Comparison of ENCODE assay signal across 1 cellular context in genomic region chr15:67501836-67502461, GRCh38.
TF ChIP-seq lines count a peak whose summit lies in the region.

No MANE protein-coding gene starts in this region.

TF ChIP-seq in WTC11, 78 proteins besides CTCF, POLR2A, EP300 and RAD21 (continued from another document):
- no peak for TF ChIP-seq CDX4 (CRISPR knock-in tag; IDR thresholded peaks at IDR 0.05; ENCODE audit: borderline replicate concordance)
- TF ChIP-seq CBFB (CRISPR knock-in tag; IDR thresholded peaks at IDR 0.05; ENCODE audit: low read depth) = no peak
- TF ChIP-seq, protein P1, sequence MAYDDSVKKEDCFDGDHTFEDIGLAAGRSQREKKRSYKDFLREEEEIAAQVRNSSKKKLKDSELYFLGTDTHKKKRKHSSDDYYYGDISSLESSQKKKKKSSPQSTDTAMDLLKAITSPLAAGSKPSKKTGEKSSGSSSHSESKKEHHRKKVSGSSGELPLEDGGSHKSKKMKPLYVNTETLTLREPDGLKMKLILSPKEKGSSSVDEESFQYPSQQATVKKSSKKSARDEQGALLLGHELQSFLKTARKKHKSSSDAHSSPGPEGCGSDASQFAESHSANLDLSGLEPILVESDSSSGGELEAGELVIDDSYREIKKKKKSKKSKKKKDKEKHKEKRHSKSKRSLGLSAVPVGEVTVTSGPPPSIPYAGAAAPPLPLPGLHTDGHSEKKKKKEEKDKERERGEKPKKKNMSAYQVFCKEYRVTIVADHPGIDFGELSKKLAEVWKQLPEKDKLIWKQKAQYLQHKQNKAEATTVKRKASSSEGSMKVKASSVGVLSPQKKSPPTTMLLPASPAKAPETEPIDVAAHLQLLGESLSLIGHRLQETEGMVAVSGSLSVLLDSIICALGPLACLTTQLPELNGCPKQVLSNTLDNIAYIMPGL (CRISPR knock-in tag; IDR thresholded peaks at IDR 0.05) = no peak
- TF ChIP-seq, protein P2, sequence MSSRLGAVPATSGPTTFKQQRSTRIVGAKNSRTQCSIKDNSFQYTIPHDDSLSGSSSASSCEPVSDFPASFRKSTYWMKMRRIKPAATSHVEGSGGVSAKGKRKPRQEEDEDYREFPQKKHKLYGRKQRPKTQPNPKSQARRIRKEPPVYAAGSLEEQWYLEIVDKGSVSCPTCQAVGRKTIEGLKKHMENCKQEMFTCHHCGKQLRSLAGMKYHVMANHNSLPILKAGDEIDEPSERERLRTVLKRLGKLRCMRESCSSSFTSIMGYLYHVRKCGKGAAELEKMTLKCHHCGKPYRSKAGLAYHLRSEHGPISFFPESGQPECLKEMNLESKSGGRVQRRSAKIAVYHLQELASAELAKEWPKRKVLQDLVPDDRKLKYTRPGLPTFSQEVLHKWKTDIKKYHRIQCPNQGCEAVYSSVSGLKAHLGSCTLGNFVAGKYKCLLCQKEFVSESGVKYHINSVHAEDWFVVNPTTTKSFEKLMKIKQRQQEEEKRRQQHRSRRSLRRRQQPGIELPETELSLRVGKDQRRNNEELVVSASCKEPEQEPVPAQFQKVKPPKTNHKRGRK (CRISPR knock-in tag; IDR thresholded peaks at IDR 0.05; ENCODE audit: borderline replicate concordance) = no peak
- no peak for TF ChIP-seq KAT7 (CRISPR knock-in tag; IDR thresholded peaks at IDR 0.05; ENCODE audit: borderline replicate concordance)
- TF ChIP-seq ATF2 (CRISPR knock-in tag; IDR thresholded peaks at IDR 0.05; ENCODE audit: borderline replicate concordance, low read depth) = no peak
- no peak for TF ChIP-seq RELA (CRISPR knock-in tag; IDR thresholded peaks at IDR 0.05; ENCODE audit: borderline replicate concordance)
